Comparison of ENCODE assay signal across 12 cellular contexts in the genomic region with DNA sequence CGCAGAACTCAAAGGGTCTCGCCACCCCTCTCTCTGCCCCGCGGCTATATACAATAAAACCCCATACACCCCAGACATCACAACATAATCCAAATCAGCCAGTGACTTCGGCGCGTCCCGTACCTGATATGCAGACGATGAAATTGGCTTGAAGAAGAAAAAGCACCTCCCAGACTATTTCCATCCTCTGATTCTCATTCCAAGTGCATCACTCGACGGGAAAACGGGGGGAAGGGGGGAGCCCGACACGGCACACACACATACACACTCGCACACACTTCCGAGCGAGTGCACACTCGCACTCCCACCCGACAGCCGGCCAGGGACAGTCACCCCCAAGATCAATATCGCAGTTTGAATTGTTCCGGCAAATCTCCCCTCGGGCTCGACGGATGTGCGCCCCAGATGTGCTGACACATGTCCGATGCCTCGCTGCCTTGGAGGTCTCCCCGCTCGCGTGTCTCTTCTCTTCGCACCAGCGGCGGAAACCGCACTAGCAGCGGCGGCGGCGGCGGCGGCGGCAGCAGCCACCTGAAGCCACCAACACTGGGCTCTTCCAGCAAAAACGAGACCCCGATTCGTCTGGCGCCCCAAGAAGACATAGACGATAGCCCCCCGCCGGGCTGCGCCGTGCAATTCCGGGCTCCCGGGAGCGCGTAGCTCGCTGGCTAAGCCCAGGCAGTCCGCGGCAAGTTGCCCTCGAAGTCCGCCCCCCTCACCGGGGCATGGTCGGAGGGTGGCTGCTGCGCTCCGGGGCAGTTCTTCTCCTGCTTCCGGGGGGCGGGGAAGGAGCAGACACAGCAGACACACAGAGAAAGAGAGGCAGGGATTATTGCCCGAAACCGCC. TPM values are rescaled to one million over a fixed set of nuclear protein-coding genes. Genes with fewer than 3 reads are reported as not detected.
DNase-seq lines count a peak whose midpoint lies in the region; ATAC-seq and TF ChIP-seq lines count a peak whose summit lies in the region.
"Had no signal": no experiment of that assay in that cellular context is flagged by ENCODE, and none has a peak within 500 bp of the region (broad histone marks: within the 10 kb centered on the region; RNA-seq: fewer than 3 reads in every experiment).

No MANE protein-coding gene starts in this region.

- no peak for DNase-seq in cardiac muscle cell (ENCODE audit: low read depth in 1 of 2, low spot score in 1 of 2)
- DNase-seq in cardiac septum (ENCODE audit: low spot score), result no peak
- peak; percentile 21 for DNase-seq in astrocyte of the hippocampus (ENCODE audit: low read depth, low spot score)
- DNase-seq in left kidney (ENCODE audit: low read depth, low spot score), result peak; percentile 37
- no peak for DNase-seq in upper lobe of right lung
- no peak for DNase-seq in NK-92 (lab: John Stamatoyannopoulos, UW; ENCODE audit: unreplicated experiment)
- DNase-seq in activated gamma-delta T cell (lab: John Stamatoyannopoulos, UW), result no peak
- DNase-seq: erythroblast had no signal

- intact Hi-C loops in cardiac septum (cut with DNase I), result no loop called here
- intact Hi-C loops in upper lobe of right lung (cut with DNase I), result no loop called here

- peak; percentile 10 for ATAC-seq in upper lobe of right lung
- ATAC-seq in HG03432 (IDR thresholded peaks at IDR 0.05; ENCODE audit: unreplicated experiment), result no peak
- ATAC-seq: left lobe of liver had no signal

- H3K27me3 ChIP-seq in cardiac muscle cell, result peaks cover 84% of the 10 kb centered on the region
- peaks cover 40% of the 10 kb centered on the region for H3K27me3 ChIP-seq in upper lobe of right lung

- H3K4me3 ChIP-seq in cardiac muscle cell, result peak overlapping the region; percentile 25
- H3K4me3 ChIP-seq in upper lobe of right lung, result peak overlapping the region; percentile 3

- H3K27ac ChIP-seq in cardiac muscle cell, result no peak overlapping the region
- no peak overlapping the region for H3K27ac ChIP-seq in upper lobe of right lung

- H3K9me3 ChIP-seq in cardiac muscle cell (ENCODE audit: low read depth), result no peaks in the 10 kb centered on the region
- no peaks in the 10 kb centered on the region for H3K9me3 ChIP-seq in upper lobe of right lung

- TF ChIP-seq CTCF in cardiac muscle cell (IDR thresholded peaks at IDR 0.05; ENCODE audit: low read depth, low read length), result no peak
- TF ChIP-seq CTCF in upper lobe of right lung (IDR thresholded peaks at IDR 0.05), result no peak

- H3K4me1 ChIP-seq in cardiac muscle cell (ENCODE audit: low read depth), result peaks cover 3% of the 10 kb centered on the region
- no peaks in the 10 kb centered on the region for H3K4me1 ChIP-seq in upper lobe of right lung

- H3K36me3 ChIP-seq in cardiac muscle cell (no peaks in the 10 kb centered on the region), upper lobe of right lung (no peaks in the 10 kb centered on the region)

RNA-seq across cellular contexts. Expression of gene CA10, which starts 0.7 kb away (rescaled TPM):
- total RNA-seq in cardiac muscle cell, result not detected in 2 replicates
- not detected in 2 replicates for polyA plus RNA-seq in cardiac muscle cell
- total RNA-seq in cardiac septum, result not detected
- not detected for total RNA-seq in upper lobe of right lung
- total RNA-seq: HT1080, left lobe of liver, renal cortical epithelial cell had no signal

Comparison
In these comparisons a context has a peak if more than half of its experiments do, and no peak if none do; other contexts are left out.
1. DNase-seq: peak in astrocyte of the hippocampus (single experiment) and left kidney (single experiment); none in cardiac muscle cell (0 of 2), cardiac septum (single experiment), upper lobe of right lung (single experiment), NK-92 (single experiment) and activated gamma-delta T cell (single experiment).